ENCODE assay signal across 14 cellular contexts in genomic region chr9:120856700-120857099, GRCh38. TPM values are rescaled to one million over a fixed set of nuclear protein-coding genes. Genes with fewer than 3 reads are reported as not detected.
A peak's percentile ranks its signal among the peaks of the same experiment; 100 is the strongest.
DNase-seq lines count a peak whose midpoint lies in the region; ATAC-seq, FAIRE-seq and TF ChIP-seq lines count a peak whose summit lies in the region.
"Had no signal": no experiment of that assay in that cellular context is flagged by ENCODE, and none has a peak within 500 bp of the region (broad histone marks: within the 10 kb centered on the region; RNA-seq: fewer than 3 reads in every experiment).

No MANE protein-coding gene starts in this region.

- TF ChIP-seq CTCF in VCaP (conservative IDR thresholded peaks at IDR 0.05) (no peak), pancreas (IDR thresholded peaks at IDR 0.05) (no peak), dorsolateral prefrontal cortex (IDR thresholded peaks at IDR 0.05 in 54 of 56, conservative IDR thresholded peaks at IDR 0.05 in 2 of 56; ENCODE audit: low read depth in 1 of 56, partially characterized antibody in 56 of 56) (no peak), gastroesophageal sphincter (IDR thresholded peaks at IDR 0.05) (no peak)

- H3K36me3 ChIP-seq in pancreas: no peaks in the 10 kb centered on the region
- H3K36me3 ChIP-seq in gastroesophageal sphincter: peaks cover 0 to 85% of the 10 kb centered on the region in 2 donors

- H3K27ac ChIP-seq in VCaP (peak overlapping the region; percentile 23; the same call in 1 of the 2 replicates), pancreas (no peak overlapping the region), dorsolateral prefrontal cortex (peak overlapping the region in 4 of 59 donors; percentile 19 to 53 (median 40)), gastroesophageal sphincter (peak overlapping the region in 1 of 4 donors; percentile 19)
- H3K27ac ChIP-seq: hepatocyte, KMS-11, left ventricle myocardium inferior had no signal

- 35 to 50% methylated on average over 4 of the region's 4 CpGs for WGBS in pancreas, 2 donors
- WGBS in gastroesophageal sphincter (ENCODE audit: low coverage in 1 of 2), 2 donors: 80 to 90% methylated on average over 2 to 3 of the region's 4 CpGs

- H3K4me1 ChIP-seq in pancreas (peaks cover 0 to 3% (median 0%) of the 10 kb centered on the region in 3 donors), gastroesophageal sphincter (no peaks in the 10 kb centered on the region)

- no peaks in the 10 kb centered on the region for H3K9me3 ChIP-seq in pancreas
- no peaks in the 10 kb centered on the region for H3K9me3 ChIP-seq in gastroesophageal sphincter
- H3K9me3 ChIP-seq: left ventricle myocardium inferior had no signal

- TF ChIP-seq EP300 in gastroesophageal sphincter (IDR thresholded peaks at IDR 0.05): no peak

- peak; percentile 88 to 95 (median 90) for ATAC-seq in pancreas
- no peak for ATAC-seq in gastroesophageal sphincter

- intact Hi-C loops in pancreas (cut with DNase I) (no loop called here), dorsolateral prefrontal cortex (cut with DNase I) (loop anchor here in 1 of 2 donors (10.0 kb wide), 1 partner anchor 252 kb away; no protein-coding TSS in a partner anchor)

- no peak overlapping the region for H3K4me3 ChIP-seq in pancreas
- H3K4me3 ChIP-seq in dorsolateral prefrontal cortex: no peak overlapping the region
- no peak overlapping the region for H3K4me3 ChIP-seq in gastroesophageal sphincter
- H3K4me3 ChIP-seq: hepatocyte, left ventricle myocardium inferior had no signal

- DNase-seq in activated CD8-positive, alpha-beta memory T cell treated with anti-CD3 and anti-CD28 coated beads, Interleukin-2, amount 50 U/mL, for 48 hours: peak; percentile 45
- no peak for DNase-seq in activated CD8-positive, alpha-beta memory T cell treated with anti-CD3 and anti-CD28 coated beads, Interleukin-2, amount 50 U/mL, for 4 hours
- DNase-seq in HT-29 (ENCODE audit: low spot score) (peak; percentile 42), pancreas (peak; percentile 71 to 93 (median 86)), dorsolateral prefrontal cortex (no peak), GM03348 (ENCODE audit: low spot score) (no peak)
- DNase-seq: left ventricle myocardium inferior; NCI-H510A; stimulated activated CD4-positive, alpha-beta T cell treated with anti-CD3 and anti-CD28 coated beads, Interleukin-4, amount 100 ng/mL, for 24 hours; stimulated activated naive CD4-positive, alpha-beta T cell had no signal

- no peak for TF ChIP-seq POLR2A in gastroesophageal sphincter (IDR thresholded peaks at IDR 0.05)

- H3K27me3 ChIP-seq in pancreas (no peaks in the 10 kb centered on the region), dorsolateral prefrontal cortex (no peaks in the 10 kb centered on the region), gastroesophageal sphincter (no peaks in the 10 kb centered on the region)
- H3K27me3 ChIP-seq: hepatocyte had no signal

- FAIRE-seq in pancreas (lab: Jason Lieb, UNC): no peak

RNA-seq across cellular contexts. Expression of gene PSMD5, which starts 14.0 kb away (rescaled TPM):
- 17.4 and 26.5 TPM in 2 replicates for total RNA-seq in HT-29 (2014; rRNA removed; shearing (Covaris generic))
- total RNA-seq in pancreas: 10 to 100 TPM; 18.3 to 33.0 (median 23.6) TPM
- polyA plus RNA-seq in pancreas: 10 to 100 TPM in 1 of 2 donors, 1 to 10 TPM in 1; 5.8 to 12.2 TPM
- 10 to 100 TPM; 18.8 to 51.5 (median 32.6) TPM for total RNA-seq in dorsolateral prefrontal cortex
- 10 to 100 TPM; 26.8 to 42.8 (median 33.2) TPM for total RNA-seq in gastroesophageal sphincter

RNA-seq across cellular contexts. Expression of gene PHF19, which starts 20.3 kb away (rescaled TPM):
- total RNA-seq in HT-29 (2014; rRNA removed; shearing (Covaris generic)): 100 and 106 TPM in 2 replicates
- 1 to 10 TPM; 2.2 to 7.4 (median 4.0) TPM for total RNA-seq in pancreas
- 1 to 10 TPM; 4.3 to 5.9 TPM for polyA plus RNA-seq in pancreas
- total RNA-seq in dorsolateral prefrontal cortex: 100 to 1,000 TPM in 2 of 120 experiments, 10 to 100 TPM in 118; 18.7 to 119 (median 39.5) TPM
- total RNA-seq in gastroesophageal sphincter: 10 to 100 TPM; 27.0 to 82.5 (median 54.3) TPM

Comparison
In these comparisons a context has a peak if more than half of its experiments do, and no peak if none do; other contexts are left out.
1. DNase-seq: peak in activated CD8-positive, alpha-beta memory T cell treated with anti-CD3 and anti-CD28 coated beads, Interleukin-2, amount 50 U/mL, for 48 hours (single experiment), HT-29 (single experiment) and pancreas (6 of 6); none in activated CD8-positive, alpha-beta memory T cell treated with anti-CD3 and anti-CD28 coated beads, Interleukin-2, amount 50 U/mL, for 4 hours (single experiment), dorsolateral prefrontal cortex (0 of 10) and GM03348 (single experiment).